In the genomic region with DNA sequence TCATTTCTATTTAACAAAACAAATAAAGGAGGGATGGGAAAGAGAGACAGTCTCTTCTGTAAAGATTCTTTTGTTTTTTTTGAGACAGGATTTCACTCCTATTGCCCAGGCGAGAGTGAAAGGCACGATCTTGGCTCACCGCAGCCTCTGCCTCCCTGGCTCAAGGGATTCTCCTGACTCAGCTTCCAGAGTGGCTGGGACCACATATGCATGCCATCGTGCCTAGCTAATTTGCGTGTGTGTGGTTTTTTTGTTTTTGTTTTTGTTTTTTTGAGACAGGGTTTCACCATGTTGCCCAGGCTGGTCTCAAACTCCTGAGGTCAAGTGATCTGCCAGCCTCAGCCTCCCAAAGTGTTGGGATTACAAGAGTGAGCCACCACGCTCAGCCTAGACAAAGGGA, we compare ENCODE assay signal across 11 cellular contexts.
DNase-seq lines count a peak whose midpoint lies in the region; TF ChIP-seq lines count a peak whose summit lies in the region.
"Had no signal": no experiment of that assay in that cellular context is flagged by ENCODE, and none has a peak within 500 bp of the region (broad histone marks: within the 10 kb centered on the region; RNA-seq: fewer than 3 reads in every experiment).

No MANE protein-coding gene starts in this region.

- peak overlapping the region; percentile 44 for H3K4me3 ChIP-seq in AG10803 (ENCODE audit: low read length)
- H3K4me3 ChIP-seq in HFF-Myc (replicated peaks; ENCODE audit: low read depth, low read length) = 0 out of 2 replicates have a peak overlapping the region, but pooled peaks have one; percentile 5
- H3K4me3 ChIP-seq in brain microvascular endothelial cell (ENCODE audit: low read depth, low read length) = no peak overlapping the region

- in situ Hi-C loops in brain microvascular endothelial cell (cut with HindIII; ENCODE audit: low pct_ligation_motif_present, low sequenced_read_pairs) = loop anchor here (25.0 kb wide), 1 partner anchor 642 kb away; no protein-coding TSS in a partner anchor

- TF ChIP-seq CTCF in AG10803 (conservative IDR thresholded peaks at IDR 0.05; ENCODE audit: low read length) = no peak
- TF ChIP-seq CTCF in HFF-Myc (IDR thresholded peaks at IDR 0.05; ENCODE audit: low read depth, low read length, missing control alignments) = no peak
- no peak for TF ChIP-seq CTCF in brain microvascular endothelial cell (IDR thresholded peaks at IDR 0.05; ENCODE audit: low read depth, low read length, missing control alignments)

- DNase-seq in AG10803 (ENCODE audit: low read depth) (peak; percentile 96), HFF-Myc (ENCODE audit: extremely low read depth, low read depth) (peak; percentile 50), brain microvascular endothelial cell (peak; percentile 78), kidney glomerular epithelial cell (lab: John Stamatoyannopoulos, UW) (peak; percentile 49), NCI-H2227 (lab: John Stamatoyannopoulos, UW; ENCODE audit: unreplicated experiment) (no peak), NCI-H2081 (lab: John Stamatoyannopoulos, UW) (no peak)
- DNase-seq in stimulated activated CD4-positive, alpha-beta T cell treated with anti-CD3 and anti-CD28 coated beads, Interleukin-4, amount 100 ng/mL, for 1 hour = no peak
- DNase-seq in effector CD8-positive, alpha-beta T cell (lab: John Stamatoyannopoulos, UW) = no peak
- DNase-seq: effector memory CD4-positive, alpha-beta T cell; NCI-H524 had no signal

- H3K27me3 ChIP-seq in brain microvascular endothelial cell (replicated peaks) = no peaks in the 10 kb centered on the region

- peak overlapping the region; percentile 39 for H3K27ac ChIP-seq in brain microvascular endothelial cell
- H3K27ac ChIP-seq: HL-60 had no signal

- no peaks in the 10 kb centered on the region for H3K36me3 ChIP-seq in brain microvascular endothelial cell (replicated peaks)

Comparison
In these comparisons a context has a peak if more than half of its experiments do, and no peak if none do; other contexts are left out.
1. DNase-seq: peak in AG10803 (single experiment), HFF-Myc (single experiment), brain microvascular endothelial cell (single experiment) and kidney glomerular epithelial cell (single experiment); none in NCI-H2227 (single experiment), NCI-H2081 (0 of 2), stimulated activated CD4-positive, alpha-beta T cell treated with anti-CD3 and anti-CD28 coated beads, Interleukin-4, amount 100 ng/mL, for 1 hour (single experiment) and effector CD8-positive, alpha-beta T cell (single experiment).